ENCODE assay signal across 8 cellular contexts in the genomic region with DNA sequence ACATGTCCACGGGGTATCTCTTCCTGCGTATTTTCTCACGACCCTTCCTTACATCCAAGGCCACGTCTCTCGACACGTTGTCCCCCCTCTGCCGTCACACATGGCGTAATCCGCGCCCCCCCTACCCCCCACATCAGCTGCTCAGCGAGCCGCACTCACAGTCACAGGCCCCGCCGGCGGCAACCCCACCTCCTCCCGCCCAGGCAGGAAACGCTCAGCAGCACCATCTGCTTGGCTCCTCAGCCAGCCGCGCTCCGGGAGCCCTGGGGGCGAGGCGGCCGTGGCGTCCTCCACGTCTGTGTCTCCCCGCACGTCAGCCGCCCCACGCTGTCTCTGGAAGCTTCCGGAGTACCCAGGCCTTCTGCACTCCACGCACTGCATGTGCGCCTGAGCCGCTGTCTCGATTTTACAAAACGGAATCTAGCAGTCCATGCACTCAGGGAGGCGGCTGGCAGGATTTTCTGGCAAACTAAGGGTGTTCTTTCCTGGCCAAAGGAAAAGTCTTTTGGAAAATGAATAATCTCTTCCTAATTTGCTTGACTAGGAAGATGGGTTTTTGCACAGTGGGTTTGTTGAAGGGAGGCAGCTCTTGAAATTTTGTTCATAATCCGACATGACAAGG.
DNase-seq lines count a peak whose midpoint lies in the region; ATAC-seq and TF ChIP-seq lines count a peak whose summit lies in the region.

No MANE protein-coding gene starts in this region.

- ATAC-seq in GM21360 (IDR thresholded peaks at IDR 0.05; ENCODE audit: unreplicated experiment) (peak; percentile 51), omental fat pad (ENCODE audit: low FRiP score) (peak; percentile 34)
- ATAC-seq in activated T-cell treated with anti-CD3 and anti-CD28 coated beads, Interleukin-2, amount 50 U/mL, for 4 hours = peak; percentile 87 to 91

- H3K4me3 ChIP-seq in BE2C (ENCODE audit: low read depth, low read length) (peak overlapping the region; percentile 32; the same call in 1 of the 2 replicates), suprapubic skin (peak overlapping the region; percentile 37)

- H3K4me1 ChIP-seq in BE2C (peaks cover 37% of the 10 kb centered on the region), suprapubic skin (peaks cover 54% of the 10 kb centered on the region)

- peak overlapping the region; percentile 73 for H3K4me3 Mint-ChIP-seq in activated T-cell treated with anti-CD3 and anti-CD28 coated beads, Interleukin-2, amount 50 U/mL, for 4 hours

- H3K27me3 ChIP-seq in BE2C (no peaks in the 10 kb centered on the region), suprapubic skin (no peaks in the 10 kb centered on the region)

- no peak for TF ChIP-seq EP300 in suprapubic skin (IDR thresholded peaks at IDR 0.05)

- peak overlapping the region; percentile 95 for H3K27ac ChIP-seq in suprapubic skin

- WGBS in suprapubic skin = 4% methylated on average over 35 of the region's 37 CpGs

- peaks cover 22% of the 10 kb centered on the region for H3K4me1 Mint-ChIP-seq in activated T-cell treated with anti-CD3 and anti-CD28 coated beads, Interleukin-2, amount 50 U/mL, for 4 hours (ENCODE audit: low read depth)

- H3K36me3 ChIP-seq in BE2C (no peaks in the 10 kb centered on the region), suprapubic skin (no peaks in the 10 kb centered on the region)

- H3K27me3 Mint-ChIP-seq in activated T-cell treated with anti-CD3 and anti-CD28 coated beads, Interleukin-2, amount 50 U/mL, for 4 hours (ENCODE audit: low read depth) = no peaks in the 10 kb centered on the region

- TF ChIP-seq CTCF in BE2C (IDR thresholded peaks at IDR 0.05; ENCODE audit: low read depth, low read length) (no peak), omental fat pad (IDR thresholded peaks at IDR 0.05) (no peak), suprapubic skin (IDR thresholded peaks at IDR 0.05) (no peak)

- H3K36me3 Mint-ChIP-seq in activated T-cell treated with anti-CD3 and anti-CD28 coated beads, Interleukin-2, amount 50 U/mL, for 4 hours (ENCODE audit: insufficient read depth) = no peaks in the 10 kb centered on the region

- no peak for TF ChIP-seq POLR2A in suprapubic skin (IDR thresholded peaks at IDR 0.05)

- H3K9me3 ChIP-seq in BE2C (no peaks in the 10 kb centered on the region), suprapubic skin (no peaks in the 10 kb centered on the region)

- peak; percentile 88 for DNase-seq in BE2C
- peak; percentile 51 for DNase-seq in NCI-H524 treated with DMSO at 0.1 percent for 48 hours (lab: John Stamatoyannopoulos, UW)
- peak; percentile 76 for DNase-seq in activated T-cell treated with anti-CD3 and anti-CD28 coated beads, Interleukin-2, amount 50 U/mL, for 4 hours
- DNase-seq in fibroblast of gingiva (ENCODE audit: low read depth) = peak; percentile 58
- DNase-seq in omental fat pad (ENCODE audit: low spot score) = no peak
- peak; percentile 91 to 93 for DNase-seq in suprapubic skin (ENCODE audit: low spot score in 2 of 2)
- no peak for DNase-seq in NCI-H345 treated with DMSO at 0.1 percent for 48 hours (lab: John Stamatoyannopoulos, UW; ENCODE audit: unreplicated experiment)

- H3K9me3 Mint-ChIP-seq in activated T-cell treated with anti-CD3 and anti-CD28 coated beads, Interleukin-2, amount 50 U/mL, for 4 hours = no peaks in the 10 kb centered on the region

Comparison
In these comparisons a context has a peak if more than half of its experiments do, and no peak if none do; other contexts are left out.
1. DNase-seq: peak in BE2C (single experiment), NCI-H524 treated with DMSO at 0.1 percent for 48 hours (single experiment), activated T-cell treated with anti-CD3 and anti-CD28 coated beads, Interleukin-2, amount 50 U/mL, for 4 hours (single experiment), fibroblast of gingiva (single experiment) and suprapubic skin (2 of 2); none in omental fat pad (single experiment) and NCI-H345 treated with DMSO at 0.1 percent for 48 hours (single experiment).
2. ATAC-seq: peak in every context shown above with its lines; median percentile 89 in activated T-cell treated with anti-CD3 and anti-CD28 coated beads, Interleukin-2, amount 50 U/mL, for 4 hours; 51 in GM21360; 34 in omental fat pad.